1 cellular context compared by ENCODE assay signal in genomic region chr3:120435621-120436020, GRCh38.
TF ChIP-seq lines count a peak whose summit lies in the region.

No MANE protein-coding gene starts in this region.

TF ChIP-seq in Ishikawa, 13 proteins besides CTCF, POLR2A, EP300 and RAD21 (continued from another document):
- TF ChIP-seq USF1 (IDR thresholded peaks at IDR 0.05) (no peak), EGR1 (IDR thresholded peaks at IDR 0.05) (no peak), REST (IDR thresholded peaks at IDR 0.05; ENCODE audit: low read depth) (no peak)
